In the genomic region with DNA sequence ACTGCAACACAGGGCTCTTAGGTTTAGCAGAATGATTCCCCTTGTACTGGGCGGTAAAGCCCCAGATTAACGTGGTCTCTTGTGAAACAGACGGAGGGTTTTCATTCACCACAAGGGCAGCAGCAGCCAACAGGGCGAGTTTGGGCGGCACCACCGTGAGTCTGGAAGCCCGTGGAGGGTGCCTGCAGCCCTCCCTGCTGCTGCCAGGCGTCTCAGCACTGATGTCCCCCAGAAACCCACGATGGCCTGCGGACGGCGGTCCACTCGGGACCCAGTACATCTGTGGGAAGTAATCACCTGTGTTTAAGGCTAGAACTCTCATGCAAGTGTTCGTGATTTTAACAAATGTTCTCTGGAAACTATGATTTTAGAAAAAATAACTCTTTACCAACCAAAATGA, we compare ENCODE assay signal across 8 cellular contexts.
"Had no signal": no experiment of that assay in that cellular context is flagged by ENCODE, and none has a peak within 500 bp of the region (broad histone marks: within the 10 kb centered on the region; RNA-seq: fewer than 3 reads in every experiment).

No MANE protein-coding gene starts in this region.

- ATAC-seq: GM12878 had no signal

- H3K4me3 ChIP-seq: GM12878 had no signal

- DNase-seq: GDM1, GF-D8 had no signal

- FAIRE-seq: G401.6, GM12878, GM12891, GM12892, GM18507, GM19239 had no signal
